1 cellular context compared by ENCODE assay signal in the genomic region with DNA sequence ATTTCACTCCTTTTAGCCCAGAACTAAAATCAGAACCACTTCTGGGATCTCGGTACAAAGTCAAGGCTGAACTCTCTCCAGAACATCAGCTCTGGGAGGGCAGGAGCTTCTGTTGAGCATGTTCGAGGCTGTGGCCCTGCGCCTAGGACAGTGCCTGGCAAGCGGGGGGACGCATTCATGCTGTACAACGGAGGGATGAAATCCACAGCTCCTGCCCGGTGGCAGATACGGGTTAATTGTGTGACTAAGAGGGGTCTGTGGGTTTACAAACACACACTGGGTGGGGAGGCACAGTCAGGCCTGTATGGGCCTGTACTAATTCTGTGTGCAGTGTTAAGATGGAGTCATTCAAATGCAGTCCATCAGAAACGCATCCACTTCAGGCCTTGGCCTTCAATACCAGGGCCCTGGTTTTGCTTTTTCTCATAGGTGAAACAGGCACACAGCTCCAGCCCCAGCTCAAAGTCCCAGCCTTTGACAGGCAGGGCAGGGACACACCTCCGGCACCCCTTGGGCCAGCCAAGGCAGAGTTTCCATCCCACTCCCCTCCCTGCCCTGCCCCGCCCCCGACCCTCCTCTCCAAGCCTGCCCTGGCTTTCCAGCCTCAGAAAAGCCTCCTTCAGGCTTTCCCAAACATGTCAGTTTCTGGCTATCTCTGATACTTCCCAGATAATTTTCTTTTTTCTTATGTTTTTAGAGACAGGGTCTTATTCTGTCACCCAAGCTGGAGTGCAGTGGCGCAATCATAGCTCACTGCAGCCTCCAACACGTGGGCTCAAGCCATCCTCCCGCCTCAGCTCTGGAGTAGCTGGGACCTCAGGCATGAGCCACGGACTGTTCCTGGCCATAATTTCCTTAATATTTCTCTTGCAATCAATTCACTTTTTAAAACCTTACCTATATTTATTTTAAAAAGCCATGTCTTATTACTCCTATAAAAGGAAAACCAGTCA.
TF ChIP-seq lines count a peak whose summit lies in the region.

No MANE protein-coding gene starts in this region.

TF ChIP-seq in HepG2, 621 proteins besides CTCF, POLR2A, EP300 and RAD21 (continued from another document and continues in another):
- TF ChIP-seq, protein P1, sequence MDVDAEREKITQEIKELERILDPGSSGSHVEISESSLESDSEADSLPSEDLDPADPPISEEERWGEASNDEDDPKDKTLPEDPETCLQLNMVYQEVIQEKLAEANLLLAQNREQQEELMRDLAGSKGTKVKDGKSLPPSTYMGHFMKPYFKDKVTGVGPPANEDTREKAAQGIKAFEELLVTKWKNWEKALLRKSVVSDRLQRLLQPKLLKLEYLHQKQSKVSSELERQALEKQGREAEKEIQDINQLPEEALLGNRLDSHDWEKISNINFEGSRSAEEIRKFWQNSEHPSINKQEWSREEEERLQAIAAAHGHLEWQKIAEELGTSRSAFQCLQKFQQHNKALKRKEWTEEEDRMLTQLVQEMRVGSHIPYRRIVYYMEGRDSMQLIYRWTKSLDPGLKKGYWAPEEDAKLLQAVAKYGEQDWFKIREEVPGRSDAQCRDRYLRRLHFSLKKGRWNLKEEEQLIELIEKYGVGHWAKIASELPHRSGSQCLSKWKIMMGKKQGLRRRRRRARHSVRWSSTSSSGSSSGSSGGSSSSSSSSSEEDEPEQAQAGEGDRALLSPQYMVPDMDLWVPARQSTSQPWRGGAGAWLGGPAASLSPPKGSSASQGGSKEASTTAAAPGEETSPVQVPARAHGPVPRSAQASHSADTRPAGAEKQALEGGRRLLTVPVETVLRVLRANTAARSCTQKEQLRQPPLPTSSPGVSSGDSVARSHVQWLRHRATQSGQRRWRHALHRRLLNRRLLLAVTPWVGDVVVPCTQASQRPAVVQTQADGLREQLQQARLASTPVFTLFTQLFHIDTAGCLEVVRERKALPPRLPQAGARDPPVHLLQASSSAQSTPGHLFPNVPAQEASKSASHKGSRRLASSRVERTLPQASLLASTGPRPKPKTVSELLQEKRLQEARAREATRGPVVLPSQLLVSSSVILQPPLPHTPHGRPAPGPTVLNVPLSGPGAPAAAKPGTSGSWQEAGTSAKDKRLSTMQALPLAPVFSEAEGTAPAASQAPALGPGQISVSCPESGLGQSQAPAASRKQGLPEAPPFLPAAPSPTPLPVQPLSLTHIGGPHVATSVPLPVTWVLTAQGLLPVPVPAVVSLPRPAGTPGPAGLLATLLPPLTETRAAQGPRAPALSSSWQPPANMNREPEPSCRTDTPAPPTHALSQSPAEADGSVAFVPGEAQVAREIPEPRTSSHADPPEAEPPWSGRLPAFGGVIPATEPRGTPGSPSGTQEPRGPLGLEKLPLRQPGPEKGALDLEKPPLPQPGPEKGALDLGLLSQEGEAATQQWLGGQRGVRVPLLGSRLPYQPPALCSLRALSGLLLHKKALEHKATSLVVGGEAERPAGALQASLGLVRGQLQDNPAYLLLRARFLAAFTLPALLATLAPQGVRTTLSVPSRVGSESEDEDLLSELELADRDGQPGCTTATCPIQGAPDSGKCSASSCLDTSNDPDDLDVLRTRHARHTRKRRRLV (CRISPR knock-in tag; IDR thresholded peaks at IDR 0.05) = no peak
- TF ChIP-seq ZNF772 (CRISPR knock-in tag; IDR thresholded peaks at IDR 0.05) (no peak), MYC (CRISPR knock-in tag; IDR thresholded peaks at IDR 0.05; ENCODE audit: borderline replicate concordance) (0 out of 2 replicates have a peak, but pooled peaks have one; percentile 38), ZFY (CRISPR knock-in tag; IDR thresholded peaks at IDR 0.05) (peak; percentile 44; the same call in 1 of the 2 replicates), MAZ (IDR thresholded peaks at IDR 0.05; ENCODE audit: borderline replicate concordance, low read depth, low read length) (no peak), MAZ (CRISPR knock-in tag; IDR thresholded peaks at IDR 0.05; ENCODE audit: low read depth) (0 out of 2 replicates have a peak, but pooled peaks have one; percentile 25), SALL1 (CRISPR knock-in tag; IDR thresholded peaks at IDR 0.05) (0 out of 2 replicates have a peak, but pooled peaks have one; percentile 17), KMT2B (CRISPR knock-in tag; IDR thresholded peaks at IDR 0.05) (0 out of 2 replicates have a peak, but pooled peaks have one; percentile 29), SAP130 (CRISPR knock-in tag; IDR thresholded peaks at IDR 0.05; ENCODE audit: low read depth) (peak; percentile 33; the same call in 1 of the 2 replicates), NFKB2 (CRISPR knock-in tag; IDR thresholded peaks at IDR 0.05; ENCODE audit: borderline replicate concordance) (0 out of 2 replicates have a peak, but pooled peaks have one; percentile 38), ZNF747 (CRISPR knock-in tag; IDR thresholded peaks at IDR 0.05; ENCODE audit: borderline replicate concordance) (peak; percentile 21; the same call in 1 of the 2 replicates), TARDBP (CRISPR knock-in tag; IDR thresholded peaks at IDR 0.05) (0 out of 2 replicates have a peak, but pooled peaks have one; percentile 10), CEBPG (CRISPR knock-in tag; IDR thresholded peaks at IDR 0.05) (peak; percentile 72), LCORL (IDR thresholded peaks at IDR 0.05) (no peak), LCORL (CRISPR knock-in tag; IDR thresholded peaks at IDR 0.05) (0 out of 2 replicates have a peak, but pooled peaks have one; percentile 30), NCOA5 (CRISPR knock-in tag; IDR thresholded peaks at IDR 0.05) (no peak), BORCS8-MEF2B (CRISPR knock-in tag; IDR thresholded peaks at IDR 0.05) (0 out of 2 replicates have a peak, but pooled peaks have one; percentile 9), ZNF34 (CRISPR knock-in tag; IDR thresholded peaks at IDR 0.05; ENCODE audit: borderline replicate concordance) (peak; percentile 7; the same call in 1 of the 2 replicates), ZNF556 (CRISPR knock-in tag; IDR thresholded peaks at IDR 0.05; ENCODE audit: borderline replicate concordance) (peak; percentile 27; the same call in 1 of the 2 replicates), ZNF746 (CRISPR knock-in tag; IDR thresholded peaks at IDR 0.05) (0 out of 2 replicates have a peak, but pooled peaks have one; percentile 25), ZNF629 (CRISPR knock-in tag; conservative IDR thresholded peaks at IDR 0.05) (0 out of 2 replicates have a peak, but pooled peaks have one; percentile 5), ZSCAN30 (CRISPR knock-in tag; IDR thresholded peaks at IDR 0.05) (no peak)
- TF ChIP-seq, protein P2, sequence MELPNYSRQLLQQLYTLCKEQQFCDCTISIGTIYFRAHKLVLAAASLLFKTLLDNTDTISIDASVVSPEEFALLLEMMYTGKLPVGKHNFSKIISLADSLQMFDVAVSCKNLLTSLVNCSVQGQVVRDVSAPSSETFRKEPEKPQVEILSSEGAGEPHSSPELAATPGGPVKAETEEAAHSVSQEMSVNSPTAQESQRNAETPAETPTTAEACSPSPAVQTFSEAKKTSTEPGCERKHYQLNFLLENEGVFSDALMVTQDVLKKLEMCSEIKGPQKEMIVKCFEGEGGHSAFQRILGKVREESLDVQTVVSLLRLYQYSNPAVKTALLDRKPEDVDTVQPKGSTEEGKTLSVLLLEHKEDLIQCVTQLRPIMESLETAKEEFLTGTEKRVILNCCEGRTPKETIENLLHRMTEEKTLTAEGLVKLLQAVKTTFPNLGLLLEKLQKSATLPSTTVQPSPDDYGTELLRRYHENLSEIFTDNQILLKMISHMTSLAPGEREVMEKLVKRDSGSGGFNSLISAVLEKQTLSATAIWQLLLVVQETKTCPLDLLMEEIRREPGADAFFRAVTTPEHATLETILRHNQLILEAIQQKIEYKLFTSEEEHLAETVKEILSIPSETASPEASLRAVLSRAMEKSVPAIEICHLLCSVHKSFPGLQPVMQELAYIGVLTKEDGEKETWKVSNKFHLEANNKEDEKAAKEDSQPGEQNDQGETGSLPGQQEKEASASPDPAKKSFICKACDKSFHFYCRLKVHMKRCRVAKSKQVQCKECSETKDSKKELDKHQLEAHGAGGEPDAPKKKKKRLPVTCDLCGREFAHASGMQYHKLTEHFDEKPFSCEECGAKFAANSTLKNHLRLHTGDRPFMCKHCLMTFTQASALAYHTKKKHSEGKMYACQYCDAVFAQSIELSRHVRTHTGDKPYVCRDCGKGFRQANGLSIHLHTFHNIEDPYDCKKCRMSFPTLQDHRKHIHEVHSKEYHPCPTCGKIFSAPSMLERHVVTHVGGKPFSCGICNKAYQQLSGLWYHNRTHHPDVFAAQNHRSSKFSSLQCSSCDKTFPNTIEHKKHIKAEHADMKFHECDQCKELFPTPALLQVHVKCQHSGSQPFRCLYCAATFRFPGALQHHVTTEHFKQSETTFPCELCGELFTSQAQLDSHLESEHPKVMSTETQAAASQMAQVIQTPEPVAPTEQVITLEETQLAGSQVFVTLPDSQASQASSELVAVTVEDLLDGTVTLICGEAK (IDR thresholded peaks at IDR 0.05) = no peak
- TF ChIP-seq, protein P2 (CRISPR knock-in tag; IDR thresholded peaks at IDR 0.05) = peak; percentile 61; the same call in 1 of the 2 replicates
- TF ChIP-seq, protein P3, sequence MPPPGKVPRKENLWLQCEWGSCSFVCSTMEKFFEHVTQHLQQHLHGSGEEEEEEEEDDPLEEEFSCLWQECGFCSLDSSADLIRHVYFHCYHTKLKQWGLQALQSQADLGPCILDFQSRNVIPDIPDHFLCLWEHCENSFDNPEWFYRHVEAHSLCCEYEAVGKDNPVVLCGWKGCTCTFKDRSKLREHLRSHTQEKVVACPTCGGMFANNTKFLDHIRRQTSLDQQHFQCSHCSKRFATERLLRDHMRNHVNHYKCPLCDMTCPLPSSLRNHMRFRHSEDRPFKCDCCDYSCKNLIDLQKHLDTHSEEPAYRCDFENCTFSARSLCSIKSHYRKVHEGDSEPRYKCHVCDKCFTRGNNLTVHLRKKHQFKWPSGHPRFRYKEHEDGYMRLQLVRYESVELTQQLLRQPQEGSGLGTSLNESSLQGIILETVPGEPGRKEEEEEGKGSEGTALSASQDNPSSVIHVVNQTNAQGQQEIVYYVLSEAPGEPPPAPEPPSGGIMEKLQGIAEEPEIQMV (CRISPR knock-in tag; IDR thresholded peaks at IDR 0.05; ENCODE audit: low read depth) = 0 out of 2 replicates have a peak, but pooled peaks have one; percentile 4
- TF ChIP-seq, protein P4, sequence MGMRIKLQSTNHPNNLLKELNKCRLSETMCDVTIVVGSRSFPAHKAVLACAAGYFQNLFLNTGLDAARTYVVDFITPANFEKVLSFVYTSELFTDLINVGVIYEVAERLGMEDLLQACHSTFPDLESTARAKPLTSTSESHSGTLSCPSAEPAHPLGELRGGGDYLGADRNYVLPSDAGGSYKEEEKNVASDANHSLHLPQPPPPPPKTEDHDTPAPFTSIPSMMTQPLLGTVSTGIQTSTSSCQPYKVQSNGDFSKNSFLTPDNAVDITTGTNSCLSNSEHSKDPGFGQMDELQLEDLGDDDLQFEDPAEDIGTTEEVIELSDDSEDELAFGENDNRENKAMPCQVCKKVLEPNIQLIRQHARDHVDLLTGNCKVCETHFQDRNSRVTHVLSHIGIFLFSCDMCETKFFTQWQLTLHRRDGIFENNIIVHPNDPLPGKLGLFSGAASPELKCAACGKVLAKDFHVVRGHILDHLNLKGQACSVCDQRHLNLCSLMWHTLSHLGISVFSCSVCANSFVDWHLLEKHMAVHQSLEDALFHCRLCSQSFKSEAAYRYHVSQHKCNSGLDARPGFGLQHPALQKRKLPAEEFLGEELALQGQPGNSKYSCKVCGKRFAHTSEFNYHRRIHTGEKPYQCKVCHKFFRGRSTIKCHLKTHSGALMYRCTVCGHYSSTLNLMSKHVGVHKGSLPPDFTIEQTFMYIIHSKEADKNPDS (CRISPR knock-in tag; IDR thresholded peaks at IDR 0.05) = 0 out of 2 replicates have a peak, but pooled peaks have one; percentile 27
- TF ChIP-seq, protein P5, sequence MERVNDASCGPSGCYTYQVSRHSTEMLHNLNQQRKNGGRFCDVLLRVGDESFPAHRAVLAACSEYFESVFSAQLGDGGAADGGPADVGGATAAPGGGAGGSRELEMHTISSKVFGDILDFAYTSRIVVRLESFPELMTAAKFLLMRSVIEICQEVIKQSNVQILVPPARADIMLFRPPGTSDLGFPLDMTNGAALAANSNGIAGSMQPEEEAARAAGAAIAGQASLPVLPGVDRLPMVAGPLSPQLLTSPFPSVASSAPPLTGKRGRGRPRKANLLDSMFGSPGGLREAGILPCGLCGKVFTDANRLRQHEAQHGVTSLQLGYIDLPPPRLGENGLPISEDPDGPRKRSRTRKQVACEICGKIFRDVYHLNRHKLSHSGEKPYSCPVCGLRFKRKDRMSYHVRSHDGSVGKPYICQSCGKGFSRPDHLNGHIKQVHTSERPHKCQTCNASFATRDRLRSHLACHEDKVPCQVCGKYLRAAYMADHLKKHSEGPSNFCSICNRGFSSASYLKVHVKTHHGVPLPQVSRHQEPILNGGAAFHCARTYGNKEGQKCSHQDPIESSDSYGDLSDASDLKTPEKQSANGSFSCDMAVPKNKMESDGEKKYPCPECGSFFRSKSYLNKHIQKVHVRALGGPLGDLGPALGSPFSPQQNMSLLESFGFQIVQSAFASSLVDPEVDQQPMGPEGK (CRISPR knock-in tag; IDR thresholded peaks at IDR 0.05) = 0 out of 2 replicates have a peak, but pooled peaks have one; percentile 12
- TF ChIP-seq, protein P6, sequence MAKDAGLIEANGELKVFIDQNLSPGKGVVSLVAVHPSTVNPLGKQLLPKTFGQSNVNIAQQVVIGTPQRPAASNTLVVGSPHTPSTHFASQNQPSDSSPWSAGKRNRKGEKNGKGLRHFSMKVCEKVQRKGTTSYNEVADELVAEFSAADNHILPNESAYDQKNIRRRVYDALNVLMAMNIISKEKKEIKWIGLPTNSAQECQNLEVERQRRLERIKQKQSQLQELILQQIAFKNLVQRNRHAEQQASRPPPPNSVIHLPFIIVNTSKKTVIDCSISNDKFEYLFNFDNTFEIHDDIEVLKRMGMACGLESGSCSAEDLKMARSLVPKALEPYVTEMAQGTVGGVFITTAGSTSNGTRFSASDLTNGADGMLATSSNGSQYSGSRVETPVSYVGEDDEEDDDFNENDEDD (CRISPR knock-in tag; IDR thresholded peaks at IDR 0.05; ENCODE audit: borderline replicate concordance) = peak; percentile 41; the same call in 1 of the 2 replicates
